In the genomic region with DNA sequence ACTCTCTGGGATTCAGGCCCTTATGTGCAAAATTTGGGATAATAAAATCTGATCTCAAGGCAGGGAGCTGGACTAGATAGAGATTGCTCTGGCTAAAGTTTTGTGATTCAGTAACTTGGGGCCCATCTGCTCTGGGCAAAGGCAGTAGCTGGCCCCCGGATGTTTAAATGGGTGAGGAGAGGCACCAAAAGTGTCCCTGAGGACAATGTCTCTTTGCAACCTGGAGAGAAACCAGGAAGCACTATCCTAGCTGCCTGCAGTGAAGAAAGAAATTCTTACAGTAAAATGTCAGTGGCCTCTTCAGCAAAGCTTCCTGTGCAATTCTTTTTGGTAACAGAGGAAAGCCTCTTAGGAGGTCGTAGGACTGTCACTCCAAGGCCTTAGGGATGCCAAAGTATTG, we compare ENCODE assay signal across 25 cellular contexts. TPM values are rescaled to one million over a fixed set of nuclear protein-coding genes. Genes with fewer than 3 reads are reported as not detected.
"Had no signal": no experiment of that assay in that cellular context is flagged by ENCODE, and none has a peak within 500 bp of the region (broad histone marks: within the 10 kb centered on the region; RNA-seq: fewer than 3 reads in every experiment).

No MANE protein-coding gene starts in this region.

- H3K9ac ChIP-seq: KMS-11 had no signal

- H3K4me3 Mint-ChIP-seq: activated CD4-positive, alpha-beta T cell treated with anti-CD3 and anti-CD28 coated beads for 36 hours; activated CD8-positive, alpha-beta T cell treated with anti-CD3 and anti-CD28 coated beads for 36 hours; activated naive CD4-positive, alpha-beta T cell treated with anti-CD3 and anti-CD28 coated beads, Interleukin-2, amount 50 U/mL, for 24 hours; activated T-cell treated with anti-CD3 and anti-CD28 coated beads, Interleukin-2, amount 50 U/mL, for 72 hours had no signal

- H3K4me3 ChIP-seq: breast epithelium, SK-N-MC had no signal

- H3K27ac Mint-ChIP-seq: activated CD4-positive, alpha-beta T cell treated with anti-CD3 and anti-CD28 coated beads for 36 hours; activated CD8-positive, alpha-beta T cell treated with anti-CD3 and anti-CD28 coated beads for 36 hours; activated naive CD4-positive, alpha-beta T cell treated with anti-CD3 and anti-CD28 coated beads, Interleukin-2, amount 50 U/mL, for 24 hours; activated T-cell treated with anti-CD3 and anti-CD28 coated beads, Interleukin-2, amount 50 U/mL, for 72 hours had no signal

- H3K27ac ChIP-seq: KMS-11, SK-N-MC, WERI-Rb-1 had no signal

- ATAC-seq: activated CD4-positive, alpha-beta T cell treated with anti-CD3 and anti-CD28 coated beads for 36 hours; activated CD8-positive, alpha-beta T cell treated with anti-CD3 and anti-CD28 coated beads for 36 hours; activated T-cell treated with anti-CD3 and anti-CD28 coated beads, Interleukin-2, amount 50 U/mL, for 72 hours had no signal

- H3K9me3 ChIP-seq: breast epithelium had no signal

- H3K36me3 ChIP-seq: breast epithelium, WERI-Rb-1 had no signal

- H3K9me3 Mint-ChIP-seq: activated CD8-positive, alpha-beta T cell treated with anti-CD3 and anti-CD28 coated beads for 36 hours; activated naive CD4-positive, alpha-beta T cell treated with anti-CD3 and anti-CD28 coated beads, Interleukin-2, amount 50 U/mL, for 24 hours; activated T-cell treated with anti-CD3 and anti-CD28 coated beads, Interleukin-2, amount 50 U/mL, for 72 hours had no signal

- H3K27me3 Mint-ChIP-seq: activated CD4-positive, alpha-beta T cell treated with anti-CD3 and anti-CD28 coated beads for 36 hours; activated CD8-positive, alpha-beta T cell treated with anti-CD3 and anti-CD28 coated beads for 36 hours; activated naive CD4-positive, alpha-beta T cell treated with anti-CD3 and anti-CD28 coated beads, Interleukin-2, amount 50 U/mL, for 24 hours had no signal

- DNase-seq: activated CD4-positive, alpha-beta T cell treated with anti-CD3 and anti-CD28 coated beads for 36 hours; activated CD4-positive, alpha-beta T cell treated with anti-CD3 and anti-CD28 coated beads, Interleukin-2, amount 50 U/mL, for 1 hour; activated CD8-positive, alpha-beta memory T cell treated with anti-CD3 and anti-CD28 coated beads, Interleukin-2, amount 50 U/mL, for 4 hours; activated CD8-positive, alpha-beta T cell treated with anti-CD3 and anti-CD28 coated beads for 36 hours; activated naive CD4-positive, alpha-beta T cell; activated T-cell treated with anti-CD3 and anti-CD28 coated beads, Interleukin-2, amount 50 U/mL, for 72 hours; aorta; caudate nucleus; NCI-H1092; NCI-H1417 treated with DMSO at 0.1 percent for 48 hours; NCI-H1694; NCI-H2029 treated with DMSO at 0.1 percent for 48 hours; NCI-H345; NCI-H510A; NCI-H526 treated with DMSO at 0.1 percent for 48 hours; NCI-H82; SIG-M5; T-helper 1 cell; WERI-Rb-1 had no signal

- H3K4me2 ChIP-seq: KMS-11 had no signal

- H3K27me3 ChIP-seq: breast epithelium had no signal

- H3K36me3 Mint-ChIP-seq: activated naive CD4-positive, alpha-beta T cell treated with anti-CD3 and anti-CD28 coated beads, Interleukin-2, amount 50 U/mL, for 24 hours had no signal

RNA-seq across cellular contexts. Expression of a gene that starts 54.6 kb away (rescaled TPM):
- total RNA-seq: activated CD8-positive, alpha-beta T cell treated with anti-CD3 and anti-CD28 coated beads for 36 hours; aorta; MCF 10A; RPMI7951 had no signal
